In the genomic region with DNA sequence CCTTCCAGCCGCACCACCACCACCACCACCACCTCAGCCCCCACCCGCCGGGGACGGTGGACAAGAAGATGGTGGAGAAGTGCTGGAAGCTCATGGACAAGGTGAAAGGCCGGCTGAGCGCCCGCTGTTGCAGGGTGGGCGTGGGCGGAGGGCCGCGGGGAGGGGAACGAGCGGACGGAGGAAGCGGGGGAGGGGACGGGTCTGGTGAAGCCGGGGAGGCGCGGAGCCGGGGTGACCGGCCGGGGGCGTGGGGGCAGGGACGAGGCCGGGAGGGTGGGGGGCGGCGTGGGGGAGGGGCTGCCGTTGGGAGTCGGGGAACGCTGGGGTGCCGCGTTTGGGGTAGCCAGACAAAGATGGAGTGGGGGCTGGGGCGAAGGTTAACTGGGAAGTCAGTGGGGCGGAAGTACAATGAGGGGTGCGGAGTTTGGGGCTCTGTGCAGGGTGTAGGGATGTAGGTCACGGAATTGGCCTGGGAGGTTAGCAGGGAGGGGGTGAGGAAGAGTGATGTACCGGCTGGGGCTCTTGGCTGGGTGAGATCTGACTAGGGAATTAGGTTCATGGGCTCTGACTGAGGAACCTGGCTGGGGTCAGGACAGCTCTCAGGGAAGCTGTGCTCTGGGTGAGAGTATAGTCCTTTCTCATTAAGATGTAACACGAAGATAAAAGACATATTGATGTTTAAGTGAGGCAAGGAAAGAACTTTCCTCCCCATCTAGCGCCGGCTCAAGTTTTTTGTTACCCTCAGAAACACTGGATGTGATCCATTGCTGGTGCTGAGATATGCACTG, we compare ENCODE assay signal across 8 cellular contexts. TPM values are rescaled to one million over a fixed set of nuclear protein-coding genes. Genes with fewer than 3 reads are reported as not detected.
DNase-seq lines count a peak whose midpoint lies in the region; ATAC-seq, FAIRE-seq and TF ChIP-seq lines count a peak whose summit lies in the region.

No MANE protein-coding gene starts in this region.

- DNase-seq in GM18507 (ENCODE audit: extremely low spot score, insufficient read length, low read depth), result no peak
- DNase-seq in RWPE2 (ENCODE audit: low spot score), result no peak
- DNase-seq in activated naive CD8-positive, alpha-beta T cell treated with anti-CD3 and anti-CD28 coated beads, Interleukin-2, amount 50 U/mL, for 24 hours, result peak; percentile 73
- peak; percentile 64 to 87 (median 81) for DNase-seq in right cardiac atrium
- DNase-seq in retina, result peak; percentile 56
- DNase-seq in aorta, result peak in 1 of 2 donors; percentile 88
- DNase-seq in urothelium cell line (ENCODE audit: low spot score), result no peak

- TF ChIP-seq CTCF in RWPE2 (IDR thresholded peaks at IDR 0.05; ENCODE audit: poor library complexity, severe bottlenecking), result no peak

- intact Hi-C loops in right cardiac atrium (cut with DNase I), result loop anchor here in 3 of 4 donors (10.0 kb wide), 4 partner anchors 58 to 118 kb away; a partner anchor contains a TSS
- intact Hi-C loops in aorta (cut with DNase I), result loop anchor here (5.0 kb wide), 2 partner anchors 76 to 116 kb away; no protein-coding TSS in a partner anchor

- WGBS in right cardiac atrium, result 1% methylated on average over 39 of the region's 40 CpGs
- WGBS in aorta, 2 donors, result 1 to 2% methylated on average over 37 to 40 of the region's 40 CpGs

- FAIRE-seq in GM18507 (lab: Jason Lieb, UNC) (peak; percentile 33), urothelium cell line (lab: Jason Lieb, UNC) (no peak)

- H3K36me3 ChIP-seq in RWPE2 (ENCODE audit: low read depth), result no peaks in the 10 kb centered on the region
- no peaks in the 10 kb centered on the region for H3K36me3 ChIP-seq in aorta (ENCODE audit: control insufficient read depth in 1 of 2, insufficient read depth in 2 of 2, low read length in 1 of 2)

- H3K9me3 ChIP-seq in RWPE2 (ENCODE audit: severe bottlenecking) (no peaks in the 10 kb centered on the region), right cardiac atrium (ENCODE audit: control insufficient read depth, low read length) (no peaks in the 10 kb centered on the region), aorta (ENCODE audit: control insufficient read depth, low read length) (no peaks in the 10 kb centered on the region)

- H3K27me3 ChIP-seq in RWPE2 (ENCODE audit: insufficient read depth, poor library complexity, severe bottlenecking) (no peaks in the 10 kb centered on the region), right cardiac atrium (ENCODE audit: control insufficient read depth, insufficient read depth) (no peaks in the 10 kb centered on the region), aorta (ENCODE audit: control insufficient read depth in 1 of 2, insufficient read depth in 2 of 2, low read length in 1 of 2) (no peaks in the 10 kb centered on the region)

- H3K27me3 Mint-ChIP-seq in activated naive CD8-positive, alpha-beta T cell treated with anti-CD3 and anti-CD28 coated beads, Interleukin-2, amount 50 U/mL, for 24 hours, result no peaks in the 10 kb centered on the region

- H3K27ac Mint-ChIP-seq in activated naive CD8-positive, alpha-beta T cell treated with anti-CD3 and anti-CD28 coated beads, Interleukin-2, amount 50 U/mL, for 24 hours, result peak overlapping the region; percentile 84

- H3K4me1 Mint-ChIP-seq in activated naive CD8-positive, alpha-beta T cell treated with anti-CD3 and anti-CD28 coated beads, Interleukin-2, amount 50 U/mL, for 24 hours, result peaks cover 33% of the 10 kb centered on the region

- H3K4me3 Mint-ChIP-seq in activated naive CD8-positive, alpha-beta T cell treated with anti-CD3 and anti-CD28 coated beads, Interleukin-2, amount 50 U/mL, for 24 hours, result peak overlapping the region; percentile 95

- H3K4me1 ChIP-seq in RWPE2 (ENCODE audit: insufficient read depth, poor library complexity, severe bottlenecking) (peaks cover 12% of the 10 kb centered on the region), right cardiac atrium (ENCODE audit: control insufficient read depth, insufficient read depth, low read length) (no peaks in the 10 kb centered on the region), aorta (ENCODE audit: control insufficient read depth in 1 of 2, insufficient read depth in 2 of 2, low read length in 2 of 2) (peaks cover 0 to 2% of the 10 kb centered on the region in 2 donors)

- H3K9me3 Mint-ChIP-seq in activated naive CD8-positive, alpha-beta T cell treated with anti-CD3 and anti-CD28 coated beads, Interleukin-2, amount 50 U/mL, for 24 hours, result no peaks in the 10 kb centered on the region

- peak overlapping the region; percentile 99 for H3K4me3 ChIP-seq in RWPE2 (ENCODE audit: severe bottlenecking)
- peak overlapping the region; percentile 77 for H3K4me3 ChIP-seq in right cardiac atrium (ENCODE audit: low read length)
- H3K4me3 ChIP-seq in aorta (ENCODE audit: low read length in 2 of 2), result peak overlapping the region; percentile 85 to 99

- peaks cover 8% of the 10 kb centered on the region for H3K36me3 Mint-ChIP-seq in activated naive CD8-positive, alpha-beta T cell treated with anti-CD3 and anti-CD28 coated beads, Interleukin-2, amount 50 U/mL, for 24 hours (ENCODE audit: low read depth)

- ATAC-seq in HG02885 (IDR thresholded peaks at IDR 0.05; ENCODE audit: poor library complexity, unreplicated experiment), result peak; percentile 31
- ATAC-seq in RWPE2 (ENCODE audit: low read depth), result peak; percentile 42
- ATAC-seq in activated naive CD8-positive, alpha-beta T cell treated with anti-CD3 and anti-CD28 coated beads, Interleukin-2, amount 50 U/mL, for 24 hours, result peak; percentile 60
- peak; percentile 41 to 61 for ATAC-seq in right cardiac atrium
- peak; percentile 49 for ATAC-seq in aorta (ENCODE audit: low FRiP score)

- H3K27ac ChIP-seq in RWPE2 (ENCODE audit: poor library complexity, severe bottlenecking) (peak overlapping the region; percentile 70), right cardiac atrium (ENCODE audit: low read length) (peak overlapping the region; percentile 69), aorta (ENCODE audit: low read depth in 1 of 2, low read length in 2 of 2) (peak overlapping the region; percentile 32 to 77)

RNA-seq across cellular contexts. Expression of a gene that starts 0.6 kb away (rescaled TPM):
- total RNA-seq in right cardiac atrium (10 to 100 TPM in 2 of 4 donors, 1 to 10 TPM in 2; 8.5 to 13.3 (median 10.3) TPM), aorta (10 to 100 TPM; 33.0 to 37.4 TPM)
- polyA plus RNA-seq in right cardiac atrium (3.3 TPM), aorta (1 to 10 TPM; 3.8 to 5.5 TPM)

RNA-seq across cellular contexts. Expression of a gene that starts 21.4 kb away (rescaled TPM):
- under 1 TPM in 3 of 4 donors, not detected in 1; 0.48 to 0.66 (median 0.56) TPM for total RNA-seq in right cardiac atrium
- 0.11 TPM for polyA plus RNA-seq in right cardiac atrium
- total RNA-seq in aorta, result under 1 TPM in 1 of 2 donors, not detected in 1; 0.26 TPM
- polyA plus RNA-seq in aorta, result 10 to 100 TPM in 1 of 2 donors, under 1 TPM in 1; 0.10 to 13.6 TPM

RNA-seq across cellular contexts. Expression of a gene that starts 38.2 kb away (rescaled TPM):
- total RNA-seq in right cardiac atrium, result 10 to 100 TPM; 18.7 to 25.2 (median 22.7) TPM
- polyA plus RNA-seq in right cardiac atrium, result 12.8 TPM
- total RNA-seq in aorta, result 10 to 100 TPM; 12.1 to 17.3 TPM
- 1 to 10 TPM; 5.9 to 9.8 TPM for polyA plus RNA-seq in aorta

RNA-seq across cellular contexts. Expression of a gene that starts 57.9 kb away (rescaled TPM):
- total RNA-seq in right cardiac atrium (1 to 10 TPM in 3 of 4 donors, under 1 TPM in 1; 0.86 to 1.8 (median 1.5) TPM), aorta (under 1 TPM; 0.45 to 0.75 TPM)
- polyA plus RNA-seq in right cardiac atrium (1.4 TPM), aorta (under 1 TPM in 1 of 2 donors, not detected in 1; 0.75 TPM)

Comparison
In these comparisons a context has a peak if more than half of its experiments do, and no peak if none do; other contexts are left out.
1. DNase-seq: peak in activated naive CD8-positive, alpha-beta T cell treated with anti-CD3 and anti-CD28 coated beads, Interleukin-2, amount 50 U/mL, for 24 hours (single experiment), right cardiac atrium (3 of 3) and retina (single experiment); none in GM18507 (single experiment), RWPE2 (single experiment) and urothelium cell line (single experiment).
2. Peak in every context shown above with its lines, with median percentiles within 50 percentile points of each other: ATAC-seq, H3K27ac ChIP-seq and H3K4me3 ChIP-seq.